8 cellular contexts compared by ENCODE assay signal in the genomic region with DNA sequence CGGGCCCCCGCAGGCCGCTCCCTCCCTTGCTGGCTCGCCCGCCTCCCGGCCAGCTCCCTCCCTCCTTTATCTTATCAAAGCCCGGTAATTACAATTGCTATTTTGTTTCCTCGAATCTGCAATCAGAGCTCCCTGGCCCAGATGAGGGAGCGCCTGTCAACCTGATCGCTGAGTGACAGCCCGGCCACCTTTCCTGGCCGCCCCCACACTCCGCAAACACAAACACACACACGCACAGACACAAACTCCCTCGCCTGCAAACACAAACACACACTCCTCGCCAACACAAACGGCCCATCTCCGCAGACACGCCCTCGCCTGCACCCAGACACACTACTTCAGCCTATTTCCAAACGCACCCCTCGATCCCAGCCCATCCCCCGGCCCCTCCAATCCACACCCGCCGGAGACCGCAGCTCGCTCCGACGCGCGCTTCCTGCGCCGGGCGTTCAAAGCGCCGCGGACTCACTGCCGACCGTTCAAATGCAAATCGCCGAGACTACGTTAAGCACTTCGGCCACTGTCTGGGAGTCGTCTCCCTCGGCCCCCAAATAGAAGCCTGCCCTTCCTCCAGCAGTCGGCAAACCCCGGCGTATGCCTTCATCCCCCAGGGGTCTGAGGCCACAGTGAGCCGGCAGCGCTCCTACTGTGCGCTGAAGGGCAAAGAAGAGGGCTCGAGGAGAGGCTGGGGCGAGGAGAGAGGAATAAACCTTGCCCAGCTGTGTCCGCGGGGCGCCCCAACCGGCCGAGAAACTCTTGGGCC. TPM values are rescaled to one million over a fixed set of nuclear protein-coding genes. Genes with fewer than 3 reads are reported as not detected.
A peak's percentile ranks its signal among the peaks of the same experiment; 100 is the strongest.
DNase-seq lines count a peak whose midpoint lies in the region; ATAC-seq and TF ChIP-seq lines count a peak whose summit lies in the region.

No MANE protein-coding gene starts in this region.

- peak; percentile 68 for ATAC-seq in mucosa of descending colon
- ATAC-seq in HG03469 (IDR thresholded peaks at IDR 0.05; ENCODE audit: unreplicated experiment): no peak
- ATAC-seq in GM18861 (IDR thresholded peaks at IDR 0.05; ENCODE audit: unreplicated experiment): no peak

- intact Hi-C loops in mucosa of descending colon (cut with DNase I, micrococcal nuclease) (loop anchor here in 1 of 2 donors (10.0 kb wide), 1 partner anchor 174 kb away; no protein-coding TSS in a partner anchor), PC-9 (cut with micrococcal nuclease; ENCODE audit: unreplicated experiment) (loop anchor here (10.0 kb wide), 1 partner anchor 84 kb away; a partner anchor contains a TSS)

- peaks cover 54% of the 10 kb centered on the region for H3K4me1 ChIP-seq in CD8-positive, alpha-beta memory T cell (ENCODE audit: insufficient read depth, low read length)
- H3K4me1 ChIP-seq in ectodermal cell (ENCODE audit: control insufficient read depth, insufficient read depth, low read length) (peaks cover 50% of the 10 kb centered on the region), mucosa of descending colon (ENCODE audit: low read depth) (peaks cover 51% of the 10 kb centered on the region), PC-9 (replicated peaks; ENCODE audit: insufficient read depth) (peaks cover 11% of the 10 kb centered on the region; the same call in 1 of the 2 replicates)

- POLR2A ChIA-PET in CD8-positive, alpha-beta memory T cell (lab: Charles Lee): no interaction called here
- POLR2A ChIA-PET in PC-9 (lab: Charles Lee; ENCODE audit: unreplicated experiment): interaction anchor here (0.6 kb wide), 1 partner anchor 69 kb away, joined by 9 read pairs; no protein-coding TSS in a partner anchor

- no peak overlapping the region for H3K4me2 ChIP-seq in PC-9

- H3K27ac ChIP-seq in CD8-positive, alpha-beta memory T cell (ENCODE audit: low read depth, low read length): no peak overlapping the region
- H3K27ac ChIP-seq in ectodermal cell (ENCODE audit: insufficient read depth, low read depth, low read length, poor library complexity, severe bottlenecking): no peak overlapping the region
- H3K27ac ChIP-seq in PC-9: no peak overlapping the region

- H3K9me3 ChIP-seq in CD8-positive, alpha-beta memory T cell (ENCODE audit: low read length): no peaks in the 10 kb centered on the region
- H3K9me3 ChIP-seq in ectodermal cell (ENCODE audit: control insufficient read depth, low read length) (no peaks in the 10 kb centered on the region), mucosa of descending colon (no peaks in the 10 kb centered on the region), PC-9 (ENCODE audit: insufficient read depth, low read depth) (no peaks in the 10 kb centered on the region)

- peaks cover 10% of the 10 kb centered on the region; the same call in 1 of the 2 replicates for H3K79me2 ChIP-seq in PC-9 (ENCODE audit: low read depth)

- H3K9me3 Mint-ChIP-seq in CD8-positive, alpha-beta memory T cell: no peaks in the 10 kb centered on the region

- TF ChIP-seq CTCF in mucosa of descending colon (IDR thresholded peaks at IDR 0.05) (no peak), PC-9 (conservative IDR thresholded peaks at IDR 0.05) (no peak)

- no peak overlapping the region for H2AFZ ChIP-seq in PC-9

- 0% methylated on average over 58 of the region's 58 CpGs for WGBS in ectodermal cell, 2 experiments

- peaks cover 48 to 79% (median 51%) of the 10 kb centered on the region in 3 donors for H3K4me1 Mint-ChIP-seq in CD8-positive, alpha-beta memory T cell

- H3K4me3 Mint-ChIP-seq in CD8-positive, alpha-beta memory T cell: peak overlapping the region; percentile 65 to 89 (median 80)

- H3K36me3 Mint-ChIP-seq in CD8-positive, alpha-beta memory T cell: peaks cover 0 to 5% (median 1%) of the 10 kb centered on the region in 3 donors

- H4K20me1 ChIP-seq in PC-9 (ENCODE audit: insufficient read depth): peaks cover 3% of the 10 kb centered on the region; the same call in 1 of the 2 replicates

- no TSS peak for BruUV-seq in PC-9 (replicated peaks; lab: Mats Ljungman, UMichigan)

- peak overlapping the region in 3 of 8 donors; percentile 16 to 70 (median 30) for H3K27ac Mint-ChIP-seq in CD8-positive, alpha-beta memory T cell

- H3K4me3 ChIP-seq in CD8-positive, alpha-beta memory T cell (ENCODE audit: low read length): peak overlapping the region; percentile 25
- H3K4me3 ChIP-seq in ectodermal cell (ENCODE audit: insufficient read depth, low read depth, low read length): peak overlapping the region; percentile 33
- no peak overlapping the region for H3K4me3 ChIP-seq in mucosa of descending colon
- no peak overlapping the region for H3K4me3 ChIP-seq in PC-9

- no peaks in the 10 kb centered on the region for H3K9me2 ChIP-seq in PC-9 (ENCODE audit: insufficient read depth)

- no peaks in the 10 kb centered on the region for H3K36me3 ChIP-seq in CD8-positive, alpha-beta memory T cell (ENCODE audit: insufficient read depth, low read length)
- no peaks in the 10 kb centered on the region for H3K36me3 ChIP-seq in ectodermal cell (ENCODE audit: control insufficient read depth, insufficient read depth, low read length)
- H3K36me3 ChIP-seq in mucosa of descending colon (ENCODE audit: low read depth): no peaks in the 10 kb centered on the region
- no peaks in the 10 kb centered on the region for H3K36me3 ChIP-seq in PC-9 (ENCODE audit: low read depth)

- peaks cover 4% of the 10 kb centered on the region for H3F3A ChIP-seq in PC-9 (ENCODE audit: insufficient read depth, low read depth)

- DNase-seq in CD8-positive, alpha-beta memory T cell: peak in 1 of 5 donors; percentile 50
- DNase-seq in NCI-H748 (lab: John Stamatoyannopoulos, UW; ENCODE audit: unreplicated experiment) (peak; percentile 58), mucosa of descending colon (peak; percentile 69 to 81 (median 80)), dedifferentiated amniotic fluid mesenchymal stem cell (ENCODE audit: extremely low spot score) (no peak), PC-9 (no peak)

- H3K27me3 Mint-ChIP-seq in CD8-positive, alpha-beta memory T cell: peaks cover 27 to 40% of the 10 kb centered on the region in 2 donors

- CTCF ChIA-PET in CD8-positive, alpha-beta memory T cell (lab: Charles Lee): interaction anchor here (1.0 to 3.5 kb wide), 7 partner anchors 9 to 231 kb away, joined by 3 to 18 read pairs (median 3); a partner anchor contains a TSS
- CTCF ChIA-PET in PC-9 (lab: Charles Lee): interaction anchor here (0.5 to 0.6 kb wide), 2 partner anchors 176 to 213 kb away, joined by 3 to 14 read pairs; no protein-coding TSS in a partner anchor

- H3K27me3 ChIP-seq in CD8-positive, alpha-beta memory T cell (ENCODE audit: insufficient read depth, low read length, poor library complexity, severe bottlenecking): peaks cover 36% of the 10 kb centered on the region
- H3K27me3 ChIP-seq in ectodermal cell (ENCODE audit: control insufficient read depth, insufficient read depth, low read length, poor library complexity, severe bottlenecking): peaks cover 64% of the 10 kb centered on the region
- no peaks in the 10 kb centered on the region for H3K27me3 ChIP-seq in PC-9 (ENCODE audit: insufficient read depth, low read depth)

RNA-seq across cellular contexts. Expression of a gene that starts 3.0 kb away (rescaled TPM):
- total RNA-seq in CD8-positive, alpha-beta memory T cell: not detected
- polyA plus RNA-seq in CD8-positive, alpha-beta memory T cell: not detected
- 1.3 TPM for polyA plus RNA-seq in ectodermal cell (2013, experiment 1 of 4)
- 3.4 TPM for polyA plus RNA-seq in ectodermal cell (2013, experiment 2 of 4)
- polyA plus RNA-seq in ectodermal cell (2013, experiment 3 of 4): 4.9 TPM
- 3.7 TPM for polyA plus RNA-seq in ectodermal cell (2013, experiment 4 of 4)
- total RNA-seq in mucosa of descending colon (not detected), PC-9 (2021) (not detected in 2 replicates)

RNA-seq across cellular contexts. Expression of a gene that starts 4.3 kb away (rescaled TPM):
- 100 to 1,000 TPM; 209 to 217 TPM for total RNA-seq in CD8-positive, alpha-beta memory T cell
- 7.5 TPM for polyA plus RNA-seq in CD8-positive, alpha-beta memory T cell
- polyA plus RNA-seq in ectodermal cell (2013, experiment 1 of 4): 71.5 TPM
- 65.6 TPM for polyA plus RNA-seq in ectodermal cell (2013, experiment 2 of 4)
- polyA plus RNA-seq in ectodermal cell (2013, experiment 3 of 4): 66.9 TPM
- polyA plus RNA-seq in ectodermal cell (2013, experiment 4 of 4): 78.8 TPM
- total RNA-seq in mucosa of descending colon (10 to 100 TPM; 14.4 to 27.4 (median 15.3) TPM), PC-9 (2021) (36.1 and 43.6 TPM in 2 replicates)

RNA-seq across cellular contexts. Expression of a gene that starts 39.3 kb away (rescaled TPM):
- 100 to 1,000 TPM in 1 of 2 experiments, 10 to 100 TPM in 1; 95.8 to 109 TPM for total RNA-seq in CD8-positive, alpha-beta memory T cell
- polyA plus RNA-seq in CD8-positive, alpha-beta memory T cell: 45.7 TPM
- 153 TPM for polyA plus RNA-seq in ectodermal cell (2013, experiment 1 of 4)
- 178 TPM for polyA plus RNA-seq in ectodermal cell (2013, experiment 2 of 4)
- 120 TPM for polyA plus RNA-seq in ectodermal cell (2013, experiment 3 of 4)
- polyA plus RNA-seq in ectodermal cell (2013, experiment 4 of 4): 142 TPM
- total RNA-seq in mucosa of descending colon: 100 to 1,000 TPM in 2 of 3 donors, 10 to 100 TPM in 1; 80.8 to 112 (median 110) TPM
- total RNA-seq in PC-9 (2021): 79.8 and 82.0 TPM in 2 replicates

Comparison
In these comparisons a context has a peak if more than half of its experiments do, and no peak if none do; other contexts are left out.
1. DNase-seq: peak in NCI-H748 (single experiment) and mucosa of descending colon (3 of 3); none in dedifferentiated amniotic fluid mesenchymal stem cell (single experiment) and PC-9 (0 of 2).
2. H3K4me3 ChIP-seq: peak in CD8-positive, alpha-beta memory T cell (single experiment) and ectodermal cell (single experiment); none in mucosa of descending colon (single experiment) and PC-9 (single experiment).